ENCODE assay signal across 9 cellular contexts in genomic region chr2:226478121-226478809, GRCh38.
DNase-seq lines count a peak whose midpoint lies in the region; ATAC-seq, FAIRE-seq and TF ChIP-seq lines count a peak whose summit lies in the region.
"Had no signal": no experiment of that assay in that cellular context is flagged by ENCODE, and none has a peak within 500 bp of the region (broad histone marks: within the 10 kb centered on the region; RNA-seq: fewer than 3 reads in every experiment).

No MANE protein-coding gene starts in this region.

- TSS peak; percentile 80 for BruUV-seq in Caco-2 (replicated peaks; lab: Mats Ljungman, UMichigan)

- DNase-seq in Caco-2 (peak; percentile 79 to 90), SJCRH30 (peak; percentile 80 to 85), glomerular visceral epithelial cell (ENCODE audit: extremely low spot score) (peak; percentile 96), pancreas (peak in 2 of 6 donors; percentile 19 to 24), NCI-H187 (lab: John Stamatoyannopoulos, UW) (no peak), 8988T (no peak)
- no peak for DNase-seq in stimulated activated naive B cell treated with anti-CD40 and anti-IgM and Interleukin-4, amounts not matched to agents 10 μg/mL and 1 μg/mL and 100 μg/mL, for 72 hours
- DNase-seq in stimulated activated CD4-positive, alpha-beta T cell treated with anti-CD3 and anti-CD28 coated beads, Interleukin-2, amount 100 ng/mL, for 48 hours, result no peak

- H3K27me3 Mint-ChIP-seq in Caco-2 (ENCODE audit: insufficient read depth, unreplicated experiment), result no peaks in the 10 kb centered on the region
- H3K27me3 Mint-ChIP-seq in stimulated activated naive B cell treated with anti-CD40 and anti-IgM and Interleukin-4, amounts not matched to agents 10 μg/mL and 1 μg/mL and 100 μg/mL, for 72 hours, result peaks cover 0 to 6% of the 10 kb centered on the region in 2 donors

- TF ChIP-seq CTCF in Caco-2 (IDR thresholded peaks at IDR 0.05; ENCODE audit: insufficient read depth in 1 of 2, low read depth in 1 of 2, low read length in 1 of 2, severe bottlenecking in 1 of 2, unreplicated experiment in 1 of 2) (no peak), pancreas (IDR thresholded peaks at IDR 0.05) (no peak)

- 43 to 47% methylated on average over 8 of the region's 8 CpGs for WGBS in pancreas, 2 donors

- peak; percentile 66 to 92 (median 80) for ATAC-seq in pancreas
- ATAC-seq in stimulated activated naive B cell treated with anti-CD40 and anti-IgM and Interleukin-4, amounts not matched to agents 10 μg/mL and 1 μg/mL and 100 μg/mL, for 72 hours (replicated peaks), result no peak

- intact Hi-C loops in Caco-2 (cut with micrococcal nuclease; ENCODE audit: unreplicated experiment), result loop anchor here (1.0 to 10.0 kb wide), 4 partner anchors 11 to 322 kb away; no protein-coding TSS in a partner anchor
- intact Hi-C loops in pancreas (cut with DNase I), result no loop called here

- H3K4me3 ChIP-seq in Caco-2 (ENCODE audit: low read depth, low read length) (no peak overlapping the region), SJCRH30 (peak overlapping the region; percentile 10; the same call in 1 of the 2 replicates), pancreas (no peak overlapping the region)

- H3K36me3 ChIP-seq in Caco-2 (ENCODE audit: control insufficient read depth, insufficient read depth, low read length) (no peaks in the 10 kb centered on the region), SJCRH30 (no peaks in the 10 kb centered on the region), pancreas (no peaks in the 10 kb centered on the region)

- H3K9me3 ChIP-seq in Caco-2, result peaks cover 7% of the 10 kb centered on the region
- no peaks in the 10 kb centered on the region for H3K9me3 ChIP-seq in SJCRH30 (replicated peaks)
- H3K9me3 ChIP-seq in pancreas, result no peaks in the 10 kb centered on the region

- H3K4me3 Mint-ChIP-seq in Caco-2 (ENCODE audit: unreplicated experiment), result peak overlapping the region; percentile 49
- no peak overlapping the region for H3K4me3 Mint-ChIP-seq in stimulated activated naive B cell treated with anti-CD40 and anti-IgM and Interleukin-4, amounts not matched to agents 10 μg/mL and 1 μg/mL and 100 μg/mL, for 72 hours
- H3K4me3 Mint-ChIP-seq: central memory CD8-positive, alpha-beta T cell had no signal

- H3K27ac ChIP-seq in SJCRH30 (peak overlapping the region; percentile 72), pancreas (peak overlapping the region in 3 of 4 donors; percentile 9 to 43 (median 38))

- peaks cover 32% of the 10 kb centered on the region for H3K4me1 Mint-ChIP-seq in Caco-2 (ENCODE audit: low read depth, unreplicated experiment)
- H3K4me1 Mint-ChIP-seq in stimulated activated naive B cell treated with anti-CD40 and anti-IgM and Interleukin-4, amounts not matched to agents 10 μg/mL and 1 μg/mL and 100 μg/mL, for 72 hours, result no peaks in the 10 kb centered on the region
- H3K4me1 Mint-ChIP-seq: central memory CD8-positive, alpha-beta T cell had no signal

- H3K4me1 ChIP-seq in Caco-2, result peaks cover 91% of the 10 kb centered on the region
- H3K4me1 ChIP-seq in SJCRH30, result peaks cover 37% of the 10 kb centered on the region
- H3K4me1 ChIP-seq in pancreas, result no peaks in the 10 kb centered on the region

- CTCF ChIA-PET in Caco-2 (lab: Charles Lee), result interaction anchor here (0.9 kb wide), 2 partner anchors 11 to 12 kb away, joined by 3 read pairs; no protein-coding TSS in a partner anchor

- FAIRE-seq in pancreas (lab: Jason Lieb, UNC), result no peak

- peaks cover 32% of the 10 kb centered on the region for H3K36me3 Mint-ChIP-seq in Caco-2 (ENCODE audit: insufficient read depth, unreplicated experiment)
- no peaks in the 10 kb centered on the region for H3K36me3 Mint-ChIP-seq in stimulated activated naive B cell treated with anti-CD40 and anti-IgM and Interleukin-4, amounts not matched to agents 10 μg/mL and 1 μg/mL and 100 μg/mL, for 72 hours

- no peaks in the 10 kb centered on the region for H3K27me3 ChIP-seq in Caco-2 (replicated peaks; ENCODE audit: control insufficient read depth, insufficient read depth, low read length)
- no peaks in the 10 kb centered on the region for H3K27me3 ChIP-seq in SJCRH30
- no peaks in the 10 kb centered on the region for H3K27me3 ChIP-seq in pancreas

- POLR2A ChIA-PET in Caco-2 (lab: Charles Lee), result interaction anchor here (0.5 to 1.4 kb wide), 3 partner anchors 11 to 318 kb away, joined by 3 to 4 read pairs (median 4); no protein-coding TSS in a partner anchor

- peak overlapping the region; percentile 96 for H3K27ac Mint-ChIP-seq in Caco-2 (ENCODE audit: unreplicated experiment)
- no peak overlapping the region for H3K27ac Mint-ChIP-seq in stimulated activated naive B cell treated with anti-CD40 and anti-IgM and Interleukin-4, amounts not matched to agents 10 μg/mL and 1 μg/mL and 100 μg/mL, for 72 hours

- peaks cover 14% of the 10 kb centered on the region for H3K9me3 Mint-ChIP-seq in Caco-2 (ENCODE audit: unreplicated experiment)
- no peaks in the 10 kb centered on the region for H3K9me3 Mint-ChIP-seq in stimulated activated naive B cell treated with anti-CD40 and anti-IgM and Interleukin-4, amounts not matched to agents 10 μg/mL and 1 μg/mL and 100 μg/mL, for 72 hours

Comparison
In these comparisons a context has a peak if more than half of its experiments do, and no peak if none do; other contexts are left out.
1. DNase-seq: peak in Caco-2 (2 of 2), SJCRH30 (2 of 2) and glomerular visceral epithelial cell (single experiment); none in NCI-H187 (0 of 2), 8988T (single experiment), stimulated activated naive B cell treated with anti-CD40 and anti-IgM and Interleukin-4, amounts not matched to agents 10 μg/mL and 1 μg/mL and 100 μg/mL, for 72 hours (single experiment) and stimulated activated CD4-positive, alpha-beta T cell treated with anti-CD3 and anti-CD28 coated beads, Interleukin-2, amount 100 ng/mL, for 48 hours (0 of 2).
2. ATAC-seq: peak in pancreas (4 of 4); none in stimulated activated naive B cell treated with anti-CD40 and anti-IgM and Interleukin-4, amounts not matched to agents 10 μg/mL and 1 μg/mL and 100 μg/mL, for 72 hours (0 of 2).